15 cellular contexts compared by ENCODE assay signal in the genomic region with DNA sequence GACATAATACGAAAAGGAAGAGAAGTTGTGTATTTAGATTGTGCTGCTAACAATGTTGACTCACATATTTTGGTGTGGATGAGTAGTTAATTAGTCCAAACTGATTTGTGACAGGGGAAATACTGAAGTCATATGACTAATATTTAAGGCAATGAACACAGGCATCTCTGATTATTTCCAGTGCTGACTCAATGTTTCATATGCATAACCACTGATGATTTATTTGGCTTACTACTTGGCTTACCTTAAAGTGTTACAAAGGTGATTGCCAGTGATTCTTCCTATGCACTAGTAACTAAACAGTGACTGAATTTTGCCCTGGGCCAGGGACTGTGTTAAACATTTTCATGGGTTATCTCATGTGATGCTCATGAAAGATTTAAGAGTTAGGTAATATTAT.
"Had no signal": no experiment of that assay in that cellular context is flagged by ENCODE, and none has a peak within 500 bp of the region (broad histone marks: within the 10 kb centered on the region; RNA-seq: fewer than 3 reads in every experiment).

No MANE protein-coding gene starts in this region.

- H3K27me3 Mint-ChIP-seq: natural killer cell treated with Interleukin-12 subunit alpha and Interleukin-12 subunit beta and Interleukin-15 and Interleukin-18, amount 100 ng/mL, for 72 hours; stimulated activated memory B cell treated with anti-CD40 and anti-IgM and Interleukin-4, amounts not matched to agents 10 μg/mL and 1 μg/mL and 100 μg/mL, for 72 hours had no signal

- ATAC-seq: natural killer cell treated with Interleukin-12 subunit alpha and Interleukin-12 subunit beta and Interleukin-15 and Interleukin-18, amount 100 ng/mL, for 72 hours; stimulated activated memory B cell treated with anti-CD40 and anti-IgM and Interleukin-4, amounts not matched to agents 10 μg/mL and 1 μg/mL and 100 μg/mL, for 72 hours had no signal

- DNase-seq: activated CD4-positive, CD25-positive, alpha-beta regulatory T cell treated with anti-CD3 and anti-CD28 coated beads, Interleukin-2, amount 50 U/mL, for 72 hours; activated naive CD4-positive, alpha-beta T cell treated with Interleukin-2 at 50 U/mL for 16 hours; activated T-cell treated with anti-CD3 and anti-CD28 coated beads for 4 hours; aorta; esophagus squamous epithelium; hippocampal formation; left ventricle myocardium inferior; mesendoderm; nucleus accumbens; posterior cingulate gyrus; stimulated activated CD4-positive, alpha-beta T cell treated with anti-CD3 and anti-CD28 coated beads, Interleukin-2, amount 100 ng/mL, for 48 hours; T-helper 9 cell had no signal

- H3K36me3 Mint-ChIP-seq: natural killer cell treated with Interleukin-12 subunit alpha and Interleukin-12 subunit beta and Interleukin-15 and Interleukin-18, amount 100 ng/mL, for 72 hours; stimulated activated memory B cell treated with anti-CD40 and anti-IgM and Interleukin-4, amounts not matched to agents 10 μg/mL and 1 μg/mL and 100 μg/mL, for 72 hours had no signal

- H3K4me3 ChIP-seq: esophagus squamous epithelium, left ventricle myocardium inferior, right atrium auricular region had no signal

- H3K4me1 Mint-ChIP-seq: stimulated activated memory B cell treated with anti-CD40 and anti-IgM and Interleukin-4, amounts not matched to agents 10 μg/mL and 1 μg/mL and 100 μg/mL, for 72 hours had no signal

- H3K27ac Mint-ChIP-seq: natural killer cell treated with Interleukin-12 subunit alpha and Interleukin-12 subunit beta and Interleukin-15 and Interleukin-18, amount 100 ng/mL, for 72 hours; stimulated activated memory B cell treated with anti-CD40 and anti-IgM and Interleukin-4, amounts not matched to agents 10 μg/mL and 1 μg/mL and 100 μg/mL, for 72 hours had no signal

- H3K4me3 Mint-ChIP-seq: natural killer cell treated with Interleukin-12 subunit alpha and Interleukin-12 subunit beta and Interleukin-15 and Interleukin-18, amount 100 ng/mL, for 72 hours; stimulated activated memory B cell treated with anti-CD40 and anti-IgM and Interleukin-4, amounts not matched to agents 10 μg/mL and 1 μg/mL and 100 μg/mL, for 72 hours had no signal

- H3K9me3 Mint-ChIP-seq: natural killer cell treated with Interleukin-12 subunit alpha and Interleukin-12 subunit beta and Interleukin-15 and Interleukin-18, amount 100 ng/mL, for 72 hours had no signal
